1 cellular context compared by ENCODE assay signal in genomic region chr3:33209357-33209756, GRCh38.
TF ChIP-seq lines count a peak whose summit lies in the region.

No MANE protein-coding gene starts in this region.

TF ChIP-seq in A549, 52 proteins besides CTCF, POLR2A, EP300 and RAD21 (continued from another document):
- TF ChIP-seq, protein P1, sequence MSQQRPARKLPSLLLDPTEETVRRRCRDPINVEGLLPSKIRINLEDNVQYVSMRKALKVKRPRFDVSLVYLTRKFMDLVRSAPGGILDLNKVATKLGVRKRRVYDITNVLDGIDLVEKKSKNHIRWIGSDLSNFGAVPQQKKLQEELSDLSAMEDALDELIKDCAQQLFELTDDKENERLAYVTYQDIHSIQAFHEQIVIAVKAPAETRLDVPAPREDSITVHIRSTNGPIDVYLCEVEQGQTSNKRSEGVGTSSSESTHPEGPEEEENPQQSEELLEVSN (IDR thresholded peaks at IDR 0.05; ENCODE audit: borderline replicate concordance, low read depth), result no peak
- TF ChIP-seq JUN (IDR thresholded peaks at IDR 0.05) (no peak), KDM1A (IDR thresholded peaks at IDR 0.05; ENCODE audit: low read depth) (peak; percentile 77; the same call in 1 of the 2 replicates), NR3C1 (IDR thresholded peaks at IDR 0.05) (no peak), REST (IDR thresholded peaks at IDR 0.05) (no peak), HDAC2 (IDR thresholded peaks at IDR 0.05) (peak; percentile 60; the same call in 1 of the 2 replicates)
